ENCODE assay signal across 24 cellular contexts in the genomic region with DNA sequence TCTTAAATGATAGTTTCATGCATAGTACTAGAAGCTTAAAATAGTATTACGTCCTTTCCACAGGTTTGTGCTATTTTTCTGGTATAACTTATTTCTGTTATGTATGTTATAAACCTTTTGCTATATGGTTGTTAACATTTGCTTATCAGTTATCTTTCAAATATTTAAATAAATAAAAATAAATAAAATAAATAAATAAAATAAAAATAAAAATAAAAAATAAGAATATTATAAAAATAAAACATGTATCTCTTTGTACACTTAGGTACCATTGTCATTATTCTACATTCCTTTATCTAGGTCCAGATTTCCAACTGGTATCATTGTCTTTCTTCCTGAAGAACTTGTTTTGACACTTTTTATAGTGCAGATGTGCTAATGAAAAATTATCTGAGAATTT.
A peak's percentile ranks its signal among the peaks of the same experiment; 100 is the strongest.
DNase-seq lines count a peak whose midpoint lies in the region; ATAC-seq, FAIRE-seq and TF ChIP-seq lines count a peak whose summit lies in the region.
"Had no signal": no experiment of that assay in that cellular context is flagged by ENCODE, and none has a peak within 500 bp of the region (broad histone marks: within the 10 kb centered on the region; RNA-seq: fewer than 3 reads in every experiment).

No MANE protein-coding gene starts in this region.

- no peaks in the 10 kb centered on the region for H3K4me1 Mint-ChIP-seq in WTC11
- H3K4me1 Mint-ChIP-seq: CD14-positive monocyte; CD8-positive, alpha-beta memory T cell had no signal

- H3K27me3 Mint-ChIP-seq in WTC11 (ENCODE audit: low read depth) = no peaks in the 10 kb centered on the region
- H3K27me3 Mint-ChIP-seq: CD4-positive, alpha-beta T cell; CD8-positive, alpha-beta memory T cell had no signal

- POLR2A ChIA-PET in WTC11 (lab: Charles Lee) = no interaction called here

- no peak overlapping the region for H3K4me3 Mint-ChIP-seq in WTC11
- H3K4me3 Mint-ChIP-seq: CD14-positive monocyte; CD4-positive, alpha-beta T cell; CD8-positive, alpha-beta memory T cell had no signal

- CTCF ChIA-PET in WTC11 (lab: Charles Lee) = no interaction called here

- peaks cover 14% of the 10 kb centered on the region for H3K36me3 Mint-ChIP-seq in WTC11
- H3K36me3 Mint-ChIP-seq: CD14-positive monocyte; CD8-positive, alpha-beta memory T cell had no signal

- DNase-seq in WTC11 (ENCODE audit: low spot score) = no peak
- no peak for DNase-seq in frontal cortex (ENCODE audit: low spot score in 2 of 2)
- DNase-seq in NCI-H1092 treated with DMSO at 0.1 percent for 48 hours (lab: John Stamatoyannopoulos, UW) = no peak
- DNase-seq: ACHN; AML-193; BE2C; CD4-positive, alpha-beta T cell; CD8-positive, alpha-beta memory T cell; DMS 273 treated with DMSO at 0.1 percent for 48 hours; DMS79; EL; GF-D8; GM23248; H7; HCEC 1CT had no signal

- no peak for TF ChIP-seq CTCF in WTC11 (IDR thresholded peaks at IDR 0.05)

- FAIRE-seq in A204.1 (lab: Jason Lieb, UNC) = peak; percentile 68
- peak; percentile 94 for FAIRE-seq in frontal cortex (lab: Jason Lieb, UNC)
- FAIRE-seq: A549, D721Med, GM12891, GM18507, H1 had no signal

- no peak overlapping the region for H3K27ac Mint-ChIP-seq in WTC11
- H3K27ac Mint-ChIP-seq: CD14-positive monocyte; CD4-positive, alpha-beta T cell had no signal

- no peak for ATAC-seq in WTC11
- ATAC-seq in HG03457 (IDR thresholded peaks at IDR 0.05; ENCODE audit: unreplicated experiment) = no peak
- ATAC-seq in GM18511 (IDR thresholded peaks at IDR 0.05; ENCODE audit: unreplicated experiment) = no peak
- ATAC-seq: A549 had no signal

- H3K9me3 Mint-ChIP-seq in WTC11 = peaks cover 27% of the 10 kb centered on the region

TF ChIP-seq in WTC11, 78 proteins besides CTCF, POLR2A, EP300 and RAD21:
- TF ChIP-seq HMGA2 (CRISPR knock-in tag; IDR thresholded peaks at IDR 0.05) = peak; percentile 93
- TF ChIP-seq, protein P1, sequence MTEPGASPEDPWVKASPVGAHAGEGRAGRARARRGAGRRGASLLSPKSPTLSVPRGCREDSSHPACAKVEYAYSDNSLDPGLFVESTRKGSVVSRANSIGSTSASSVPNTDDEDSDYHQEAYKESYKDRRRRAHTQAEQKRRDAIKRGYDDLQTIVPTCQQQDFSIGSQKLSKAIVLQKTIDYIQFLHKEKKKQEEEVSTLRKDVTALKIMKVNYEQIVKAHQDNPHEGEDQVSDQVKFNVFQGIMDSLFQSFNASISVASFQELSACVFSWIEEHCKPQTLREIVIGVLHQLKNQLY (CRISPR knock-in tag; IDR thresholded peaks at IDR 0.05) = no peak
